9 cellular contexts compared by ENCODE assay signal in the genomic region with DNA sequence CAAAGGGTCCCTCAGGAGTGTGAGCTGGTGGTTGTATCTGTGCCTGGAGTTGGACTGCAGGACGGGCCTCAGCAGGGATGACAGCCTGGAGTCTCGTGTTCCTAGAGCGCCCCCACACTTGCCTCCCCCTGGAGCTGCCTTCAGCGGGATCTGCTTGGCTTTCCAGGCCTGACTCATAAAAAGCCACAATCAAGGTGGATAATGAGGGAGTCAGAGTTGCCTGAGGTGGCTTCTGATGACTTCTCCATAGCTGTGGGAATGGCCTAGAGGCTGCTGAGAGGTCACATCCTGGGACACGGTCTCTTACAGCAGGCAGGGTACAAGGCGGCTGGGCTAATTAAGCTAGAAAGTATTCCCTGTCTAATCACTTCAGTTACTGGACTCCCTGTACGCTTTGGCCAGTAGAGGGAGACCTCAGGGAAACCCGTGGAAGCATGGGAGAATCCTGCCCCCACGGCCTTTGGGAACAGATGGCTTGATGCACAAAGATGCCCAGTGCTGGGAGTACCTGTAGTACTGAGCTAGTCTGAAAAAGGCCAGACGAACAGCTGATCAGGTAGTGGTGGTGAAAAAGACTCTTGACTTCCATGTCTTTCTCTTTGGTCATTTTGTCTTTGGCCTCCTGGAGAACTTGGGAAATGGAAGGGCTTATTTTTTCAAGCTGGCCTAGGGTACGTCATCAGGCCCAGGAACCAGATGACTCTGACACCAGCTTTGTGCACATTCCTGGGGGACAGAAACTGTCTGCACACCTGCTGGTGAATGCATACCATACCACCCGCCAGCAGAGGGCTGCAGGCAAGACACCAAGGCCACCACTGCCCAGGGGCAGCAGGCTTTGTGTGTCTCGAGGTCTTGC. TPM values are rescaled to one million over a fixed set of nuclear protein-coding genes. Genes with fewer than 3 reads are reported as not detected.
A peak's percentile ranks its signal among the peaks of the same experiment; 100 is the strongest.
DNase-seq lines count a peak whose midpoint lies in the region; ATAC-seq and TF ChIP-seq lines count a peak whose summit lies in the region.
"Had no signal": no experiment of that assay in that cellular context is flagged by ENCODE, and none has a peak within 500 bp of the region (broad histone marks: within the 10 kb centered on the region; RNA-seq: fewer than 3 reads in every experiment).

No MANE protein-coding gene starts in this region.

- TF ChIP-seq CTCF in osteoblast (IDR thresholded peaks at IDR 0.05; ENCODE audit: extremely low read depth, low read depth, low read length), result peak; percentile 69

- H3K4me2 ChIP-seq in osteoblast (ENCODE audit: insufficient read depth, low read length), result no peak overlapping the region

- no peaks in the 10 kb centered on the region for H4K20me1 ChIP-seq in osteoblast (ENCODE audit: insufficient read depth, low read length)

- no peak overlapping the region for H3K4me3 ChIP-seq in osteoblast (ENCODE audit: insufficient read depth, low read length)

- ATAC-seq in GM18867 (IDR thresholded peaks at IDR 0.05; ENCODE audit: unreplicated experiment) (peak; percentile 57), GM21423 (IDR thresholded peaks at IDR 0.05; ENCODE audit: unreplicated experiment) (no peak)
- ATAC-seq in naive thymus-derived CD8-positive, alpha-beta T cell, result no peak

- no peaks in the 10 kb centered on the region for H3K9me3 Mint-ChIP-seq in naive thymus-derived CD8-positive, alpha-beta T cell
- H3K9me3 Mint-ChIP-seq: stimulated activated naive CD8-positive, alpha-beta T cell treated with anti-CD3 and anti-CD28 coated beads, Interleukin-15, Interleukin-2, amounts not matched to agents 100 ng/mL and 50 ng/mL, for 24 hours had no signal

- no peaks in the 10 kb centered on the region for H3K36me3 ChIP-seq in osteoblast (ENCODE audit: insufficient read depth, low read length)

- H3K4me1 ChIP-seq in osteoblast (ENCODE audit: insufficient read depth, low read length), result no peaks in the 10 kb centered on the region

- no peak overlapping the region for H3K27ac ChIP-seq in osteoblast (ENCODE audit: low read depth, low read length)

- no peak overlapping the region for H3K4me3 Mint-ChIP-seq in naive thymus-derived CD8-positive, alpha-beta T cell
- H3K4me3 Mint-ChIP-seq: stimulated activated naive CD8-positive, alpha-beta T cell treated with anti-CD3 and anti-CD28 coated beads, Interleukin-15, Interleukin-2, amounts not matched to agents 100 ng/mL and 50 ng/mL, for 24 hours had no signal

- H3K27me3 ChIP-seq in osteoblast (ENCODE audit: insufficient read depth, low read length), result peaks cover 5% of the 10 kb centered on the region

- no peak overlapping the region for H2AFZ ChIP-seq in osteoblast (ENCODE audit: low read length)

- H3K27me3 Mint-ChIP-seq in naive thymus-derived CD8-positive, alpha-beta T cell, result peaks cover 0 to 5% (median 3%) of the 10 kb centered on the region in 5 donors

- peak overlapping the region in 1 of 10 donors; percentile 50 for H3K27ac Mint-ChIP-seq in naive thymus-derived CD8-positive, alpha-beta T cell
- H3K27ac Mint-ChIP-seq: stimulated activated naive CD8-positive, alpha-beta T cell treated with anti-CD3 and anti-CD28 coated beads, Interleukin-15, Interleukin-2, amounts not matched to agents 100 ng/mL and 50 ng/mL, for 24 hours had no signal

- DNase-seq in COLO829 (ENCODE audit: low spot score) (peak; percentile 38), NCI-H524 treated with DMSO at 0.1 percent for 48 hours (lab: John Stamatoyannopoulos, UW) (peak; percentile 94), dermis blood vessel endothelial cell (peak; percentile 61), osteoblast (ENCODE audit: insufficient read length, low spot score, missing footprints) (peak; percentile 90), epidermal melanocyte (ENCODE audit: insufficient read length, low spot score) (no peak)
- DNase-seq in naive thymus-derived CD8-positive, alpha-beta T cell, result no peak

- H3K4me1 Mint-ChIP-seq in naive thymus-derived CD8-positive, alpha-beta T cell, result peaks cover 9 to 22% (median 14%) of the 10 kb centered on the region in 4 donors

- no peaks in the 10 kb centered on the region for H3K79me2 ChIP-seq in osteoblast (ENCODE audit: insufficient read depth, low read length)

- H3K36me3 Mint-ChIP-seq in naive thymus-derived CD8-positive, alpha-beta T cell, result no peaks in the 10 kb centered on the region

- no peaks in the 10 kb centered on the region for H3K9me3 ChIP-seq in osteoblast (ENCODE audit: low read depth, low read length)

- POLR2A ChIA-PET in naive thymus-derived CD8-positive, alpha-beta T cell (lab: Charles Lee), result no interaction called here

RNA-seq across cellular contexts. Expression of gene FRRS1L, which starts 16.1 kb away (rescaled TPM):
- total RNA-seq in dermis blood vessel endothelial cell (under 0.01 and 0.05 TPM in 2 replicates), osteoblast (0.29 and 0.36 TPM in 2 replicates)
- total RNA-seq in naive thymus-derived CD8-positive, alpha-beta T cell, result not detected
- not detected for polyA plus RNA-seq in naive thymus-derived CD8-positive, alpha-beta T cell

Comparison
In these comparisons a context has a peak if more than half of its experiments do, and no peak if none do; other contexts are left out.
1. DNase-seq: peak in COLO829 (single experiment), NCI-H524 treated with DMSO at 0.1 percent for 48 hours (single experiment), dermis blood vessel endothelial cell (single experiment) and osteoblast (single experiment); none in epidermal melanocyte (single experiment) and naive thymus-derived CD8-positive, alpha-beta T cell (0 of 10).